ENCODE assay signal across 8 cellular contexts in the genomic region with DNA sequence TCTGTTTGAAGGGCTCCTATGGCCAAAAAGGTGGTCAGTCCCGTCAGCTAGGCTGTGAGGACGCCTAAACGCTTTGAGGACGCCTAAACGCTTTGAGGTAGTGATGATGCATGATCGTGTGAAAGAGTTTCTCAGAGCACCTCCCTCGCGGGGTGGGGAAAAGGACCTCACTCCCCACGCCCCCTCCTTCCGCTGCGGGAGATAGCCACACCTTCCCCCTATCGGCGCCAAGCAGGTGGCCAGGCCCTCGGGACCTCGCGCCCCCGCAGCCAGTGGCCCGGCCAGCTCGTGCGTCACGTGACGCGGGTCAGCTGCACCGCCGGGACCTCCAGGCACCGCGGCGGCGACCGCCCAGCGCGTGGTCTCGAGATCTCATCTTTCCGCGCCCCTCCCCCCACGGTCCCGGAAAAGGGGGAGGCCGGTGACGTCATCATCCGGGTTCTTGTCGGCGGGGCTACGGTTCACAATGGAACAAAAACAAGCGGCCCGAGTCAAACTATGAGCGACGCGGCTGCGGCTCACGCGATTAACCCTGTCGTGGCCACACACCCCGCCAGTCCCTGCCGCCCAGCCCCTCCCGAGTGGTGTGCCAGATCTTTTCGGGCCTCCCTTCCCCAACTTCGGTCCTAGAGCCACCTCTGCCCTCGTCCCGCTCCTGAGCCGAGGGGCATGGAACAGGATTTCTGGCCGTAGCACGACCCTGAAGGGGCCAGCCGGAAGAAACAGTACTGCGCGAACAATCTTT. TPM values are rescaled to one million over a fixed set of nuclear protein-coding genes. Genes with fewer than 3 reads are reported as not detected.
DNase-seq lines count a peak whose midpoint lies in the region; ATAC-seq and TF ChIP-seq lines count a peak whose summit lies in the region.

No MANE protein-coding gene starts in this region.

- intact Hi-C loops in left cardiac atrium (cut with DNase I) (no loop called here), posterior cingulate gyrus (cut with DNase I) (loop anchor here (5.0 to 10.0 kb wide), 2 partner anchors 248 to 440 kb away; a partner anchor contains a TSS)

- H3K4me3 ChIP-seq in upper lobe of left lung: peak overlapping the region; percentile 43 to 75 (median 69)

- H3K9me3 Mint-ChIP-seq in T-helper 1 cell treated with Interleukin-12 subunit alpha and Interleukin-12 subunit beta and Interleukin-4 antibody, amounts not matched to agents 30 μg/mL and 1 μg/mL, for 36 hours: no peaks in the 10 kb centered on the region

- TF ChIP-seq POLR2A in upper lobe of left lung (IDR thresholded peaks at IDR 0.05): peak in 3 of 4 donors; percentile 74 to 75 (median 75)

- no peaks in the 10 kb centered on the region for H3K36me3 ChIP-seq in upper lobe of left lung

- H3K9me3 ChIP-seq in upper lobe of left lung: no peaks in the 10 kb centered on the region

- peak overlapping the region; percentile 100 for H3K27ac Mint-ChIP-seq in T-helper 1 cell treated with Interleukin-12 subunit alpha and Interleukin-12 subunit beta and Interleukin-4 antibody, amounts not matched to agents 30 μg/mL and 1 μg/mL, for 36 hours

- 1% methylated on average over 52 of the region's 65 CpGs; no CpG with 5 or more reads in 1 of the 2 donors for WGBS in upper lobe of left lung, 2 donors

- ATAC-seq in GM18498 (IDR thresholded peaks at IDR 0.05; ENCODE audit: unreplicated experiment): peak; percentile 66
- ATAC-seq in HG02885 (IDR thresholded peaks at IDR 0.05; ENCODE audit: poor library complexity, unreplicated experiment): peak; percentile 65
- peak; percentile 81 to 90 for ATAC-seq in left cardiac atrium
- peak; percentile 91 to 94 for ATAC-seq in upper lobe of left lung (ENCODE audit: low FRiP score in 2 of 2)

- peaks cover 18% of the 10 kb centered on the region for H3K4me1 Mint-ChIP-seq in T-helper 1 cell treated with Interleukin-12 subunit alpha and Interleukin-12 subunit beta and Interleukin-4 antibody, amounts not matched to agents 30 μg/mL and 1 μg/mL, for 36 hours (ENCODE audit: low read depth)

- peak in 3 of 6 experiments; percentile 27 to 61 (median 45) for TF ChIP-seq CTCF in upper lobe of left lung (IDR thresholded peaks at IDR 0.05)

- no peaks in the 10 kb centered on the region for H3K27me3 Mint-ChIP-seq in T-helper 1 cell treated with Interleukin-12 subunit alpha and Interleukin-12 subunit beta and Interleukin-4 antibody, amounts not matched to agents 30 μg/mL and 1 μg/mL, for 36 hours (ENCODE audit: low read depth)

- peaks cover 0 to 5% (median 0%) of the 10 kb centered on the region in 4 donors for H3K27me3 ChIP-seq in upper lobe of left lung

- H3K4me1 ChIP-seq in upper lobe of left lung: peaks cover 0 to 23% (median 7%) of the 10 kb centered on the region in 4 donors

- peak overlapping the region; percentile 91 for H3K4me3 Mint-ChIP-seq in T-helper 1 cell treated with Interleukin-12 subunit alpha and Interleukin-12 subunit beta and Interleukin-4 antibody, amounts not matched to agents 30 μg/mL and 1 μg/mL, for 36 hours

- peak overlapping the region; percentile 94 to 100 (median 100) for H3K27ac ChIP-seq in upper lobe of left lung

- DNase-seq in NCI-H1694 (lab: John Stamatoyannopoulos, UW): peak; percentile 96
- peak; percentile 26 to 99 (median 89) for DNase-seq in amygdala (lab: John Stamatoyannopoulos, UW)
- peak; percentile 99 for DNase-seq in left cardiac atrium
- DNase-seq in posterior cingulate gyrus: peak; percentile 78 to 99 (median 93)
- peak; percentile 97 for DNase-seq in upper lobe of left lung

- peak in 3 of 4 donors; percentile 16 to 95 (median 74) for TF ChIP-seq EP300 in upper lobe of left lung (IDR thresholded peaks at IDR 0.05)

- H3K36me3 Mint-ChIP-seq in T-helper 1 cell treated with Interleukin-12 subunit alpha and Interleukin-12 subunit beta and Interleukin-4 antibody, amounts not matched to agents 30 μg/mL and 1 μg/mL, for 36 hours (ENCODE audit: low read depth): peaks cover 6% of the 10 kb centered on the region

RNA-seq across cellular contexts. Expression of a gene that starts 0.7 kb away (rescaled TPM):
- 10 to 100 TPM; 49.0 to 69.0 TPM for total RNA-seq in left cardiac atrium
- 100 to 1,000 TPM in 1 of 6 donors, 10 to 100 TPM in 5; 56.8 to 117 (median 68.1) TPM for total RNA-seq in upper lobe of left lung

Comparison
In these comparisons a context has a peak if more than half of its experiments do, and no peak if none do; other contexts are left out.
1. Peak in every context shown above with its lines: DNase-seq, ATAC-seq, H3K4me3 ChIP-seq and H3K27ac ChIP-seq.